18 cellular contexts compared by ENCODE assay signal in genomic region chr16:57694191-57694555, GRCh38. TPM values are rescaled to one million over a fixed set of nuclear protein-coding genes. Genes with fewer than 3 reads are reported as not detected.
"Had no signal": no experiment of that assay in that cellular context is flagged by ENCODE, and none has a peak within 500 bp of the region (broad histone marks: within the 10 kb centered on the region; RNA-seq: fewer than 3 reads in every experiment).

No MANE protein-coding gene starts in this region.

- H3K9me3 ChIP-seq: ascending aorta, gastrocnemius medialis, heart left ventricle, testis, upper lobe of right lung had no signal

- H3K27me3 ChIP-seq: ascending aorta, testis, upper lobe of right lung had no signal

- H3K27ac ChIP-seq: ascending aorta, gastrocnemius medialis, heart left ventricle, testis, upper lobe of right lung had no signal

- H3K27me3 Mint-ChIP-seq: stimulated activated naive CD8-positive, alpha-beta T cell treated with anti-CD3 and anti-CD28 coated beads, Interleukin-15, Interleukin-2, amounts not matched to agents 100 ng/mL and 50 ng/mL, for 24 hours had no signal

- H3K9me3 Mint-ChIP-seq: activated naive CD4-positive, alpha-beta T cell treated with anti-CD3 and anti-CD28 coated beads, Interleukin-2, amount 10 ng/mL, durations not matched to agents 7 days and 5 days; activated T-helper 17 cell treated with anti-CD3 and anti-CD28 coated beads, Interleukin-2, amount 50 U/mL, for 72 hours; endodermal cell; stimulated activated naive CD8-positive, alpha-beta T cell treated with anti-CD3 and anti-CD28 coated beads, Interleukin-15, Interleukin-2, amounts not matched to agents 100 ng/mL and 50 ng/mL, for 24 hours; T-cell had no signal

- H3K4me3 ChIP-seq: ascending aorta, gastrocnemius medialis, testis had no signal

- H3K4me3 Mint-ChIP-seq: activated naive CD4-positive, alpha-beta T cell treated with anti-CD3 and anti-CD28 coated beads, Interleukin-2, amount 10 ng/mL, durations not matched to agents 7 days and 5 days had no signal

- H3K36me3 ChIP-seq: ascending aorta, gastrocnemius medialis, heart left ventricle, upper lobe of right lung had no signal

- DNase-seq: activated CD4-positive, alpha-beta T cell treated with anti-CD3 and anti-CD28 coated beads, Interleukin-2, amount 50 U/mL, for 4 hours; activated CD4-positive, CD25-positive, alpha-beta regulatory T cell treated with anti-CD3 and anti-CD28 coated beads, Interleukin-2, amount 50 U/mL, for 72 hours; activated T-cell treated with anti-CD3 and anti-CD28 coated beads for 4 hours; gastrocnemius medialis; T-helper 9 cell; upper lobe of right lung had no signal

- FAIRE-seq: small intestine had no signal

- H3K4me1 ChIP-seq: ascending aorta, gastrocnemius medialis, upper lobe of right lung had no signal

- H3K36me3 Mint-ChIP-seq: activated naive CD4-positive, alpha-beta T cell treated with anti-CD3 and anti-CD28 coated beads, Interleukin-2, amount 10 ng/mL, durations not matched to agents 7 days and 5 days; T-cell had no signal

- H3K27ac Mint-ChIP-seq: activated naive CD4-positive, alpha-beta T cell treated with anti-CD3 and anti-CD28 coated beads, Interleukin-2, amount 10 ng/mL, durations not matched to agents 7 days and 5 days; stimulated activated naive CD8-positive, alpha-beta T cell treated with anti-CD3 and anti-CD28 coated beads, Interleukin-15, Interleukin-2, amounts not matched to agents 100 ng/mL and 50 ng/mL, for 24 hours; T-cell had no signal

- ATAC-seq: gastrocnemius medialis had no signal

RNA-seq across cellular contexts. Expression of gene DRC7, which starts 0.4 kb away (rescaled TPM):
- total RNA-seq: activated T-helper 17 cell treated with anti-CD3 and anti-CD28 coated beads, Interleukin-2, amount 50 U/mL, for 72 hours; ascending aorta; chondrocyte; epithelial cell of proximal tubule; gastrocnemius medialis; left colon; T-cell; upper lobe of right lung had no signal
- polyA plus RNA-seq: heart left ventricle, small intestine had no signal

RNA-seq across cellular contexts. Expression of gene ADGRG3, which starts 26.1 kb away (rescaled TPM):
- total RNA-seq: activated T-helper 17 cell treated with anti-CD3 and anti-CD28 coated beads, Interleukin-2, amount 50 U/mL, for 72 hours; ascending aorta; chondrocyte; endodermal cell had no signal
